In the genomic region with DNA sequence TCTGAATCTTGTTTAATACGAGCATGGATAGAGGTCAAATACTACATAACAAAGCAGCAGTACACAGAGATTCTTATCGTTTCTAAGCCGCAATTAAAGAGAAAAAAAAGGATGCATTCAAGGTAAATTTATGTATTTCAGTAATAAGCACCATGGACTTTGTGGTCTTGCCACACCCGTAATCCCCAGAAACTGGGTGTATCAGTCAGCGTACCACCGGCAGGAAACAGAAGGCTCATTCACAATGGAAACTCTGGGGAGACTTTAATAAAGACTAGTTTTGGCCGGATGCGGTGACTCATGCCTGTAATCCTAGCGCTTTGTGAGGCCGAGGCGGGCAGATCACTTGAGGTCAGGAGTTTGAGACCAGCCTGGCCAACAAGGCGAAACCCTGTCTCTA, we compare ENCODE assay signal across 1 cellular context.
A peak's percentile ranks its signal among the peaks of the same experiment; 100 is the strongest.
TF ChIP-seq lines count a peak whose summit lies in the region.

No MANE protein-coding gene starts in this region.

TF ChIP-seq in K562, 482 proteins besides CTCF, POLR2A, EP300 and RAD21 (continued from another document):
- TF ChIP-seq JUND (IDR thresholded peaks at IDR 0.05; ENCODE audit: borderline replicate concordance, low read depth, low read length) (peak; percentile 92), JUND (tag; IDR thresholded peaks at IDR 0.05; ENCODE audit: borderline replicate concordance, low read depth, low read length) (peak; percentile 85; the same call in 2 of the 3 replicates), GABPA (tag; conservative IDR thresholded peaks at IDR 0.05; ENCODE audit: low read depth) (peak; percentile 42; the same call in 1 of the 2 replicates), NFIC (IDR thresholded peaks at IDR 0.05) (no peak), ATF7 (IDR thresholded peaks at IDR 0.05) (peak; percentile 37; the same call in 1 of the 2 replicates), BCOR (IDR thresholded peaks at IDR 0.05) (peak; percentile 46; the same call in 1 of the 2 replicates), TBP (optimal IDR thresholded peaks at IDR 0.05; ENCODE audit: low read depth, low read length) (no peak), PHB2 (IDR thresholded peaks at IDR 0.05; ENCODE audit: low read depth) (no peak), SOX6 (IDR thresholded peaks at IDR 0.05) (peak; percentile 63; the same call in 1 of the 2 replicates), SLC30A9 (CRISPR knock-in tag; IDR thresholded peaks at IDR 0.05) (no peak), ZNF175 (CRISPR knock-in tag; IDR thresholded peaks at IDR 0.05; ENCODE audit: low read depth) (peak; percentile 43; the same call in 1 of the 2 replicates), SMARCA4 (IDR thresholded peaks at IDR 0.05) (peak; percentile 79), MTF1 (CRISPR knock-in tag; IDR thresholded peaks at IDR 0.05; ENCODE audit: borderline replicate concordance) (no peak), HDAC1 (IDR thresholded peaks at IDR 0.05) (no peak), MAZ (CRISPR knock-in tag; conservative IDR thresholded peaks at IDR 0.05 in 1 of 2, IDR thresholded peaks at IDR 0.05 in 1 of 2) (no peak), NFE2L1 (tag; IDR thresholded peaks at IDR 0.05; ENCODE audit: borderline replicate concordance, low read depth) (no peak), ETV1 (tag; conservative IDR thresholded peaks at IDR 0.05; ENCODE audit: low read depth) (peak; percentile 80), DPF2 (IDR thresholded peaks at IDR 0.05) (peak; percentile 84), EGR1 (conservative IDR thresholded peaks at IDR 0.05) (no peak), SMARCC2 (IDR thresholded peaks at IDR 0.05; ENCODE audit: low read depth) (0 out of 2 replicates have a peak, but pooled peaks have one; percentile 23), CXXC5 (CRISPR knock-in tag; IDR thresholded peaks at IDR 0.05) (peak; percentile 21; the same call in 1 of the 2 replicates), SMARCE1 (IDR thresholded peaks at IDR 0.05) (peak; percentile 80), ZNF134 (CRISPR knock-in tag; conservative IDR thresholded peaks at IDR 0.05) (no peak), HDAC6 (IDR thresholded peaks at IDR 0.05; ENCODE audit: low read depth, low read length) (no peak), SRSF1 (IDR thresholded peaks at IDR 0.05; ENCODE audit: low read depth, low read length) (no peak), BACH1 (tag; IDR thresholded peaks at IDR 0.05) (no peak)
- TF ChIP-seq, protein P1, sequence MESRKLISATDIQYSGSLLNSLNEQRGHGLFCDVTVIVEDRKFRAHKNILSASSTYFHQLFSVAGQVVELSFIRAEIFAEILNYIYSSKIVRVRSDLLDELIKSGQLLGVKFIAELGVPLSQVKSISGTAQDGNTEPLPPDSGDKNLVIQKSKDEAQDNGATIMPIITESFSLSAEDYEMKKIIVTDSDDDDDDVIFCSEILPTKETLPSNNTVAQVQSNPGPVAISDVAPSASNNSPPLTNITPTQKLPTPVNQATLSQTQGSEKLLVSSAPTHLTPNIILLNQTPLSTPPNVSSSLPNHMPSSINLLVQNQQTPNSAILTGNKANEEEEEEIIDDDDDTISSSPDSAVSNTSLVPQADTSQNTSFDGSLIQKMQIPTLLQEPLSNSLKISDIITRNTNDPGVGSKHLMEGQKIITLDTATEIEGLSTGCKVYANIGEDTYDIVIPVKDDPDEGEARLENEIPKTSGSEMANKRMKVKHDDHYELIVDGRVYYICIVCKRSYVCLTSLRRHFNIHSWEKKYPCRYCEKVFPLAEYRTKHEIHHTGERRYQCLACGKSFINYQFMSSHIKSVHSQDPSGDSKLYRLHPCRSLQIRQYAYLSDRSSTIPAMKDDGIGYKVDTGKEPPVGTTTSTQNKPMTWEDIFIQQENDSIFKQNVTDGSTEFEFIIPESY (CRISPR knock-in tag; IDR thresholded peaks at IDR 0.05) = peak; percentile 51; the same call in 1 of the 2 replicates
- TF ChIP-seq, protein P2, sequence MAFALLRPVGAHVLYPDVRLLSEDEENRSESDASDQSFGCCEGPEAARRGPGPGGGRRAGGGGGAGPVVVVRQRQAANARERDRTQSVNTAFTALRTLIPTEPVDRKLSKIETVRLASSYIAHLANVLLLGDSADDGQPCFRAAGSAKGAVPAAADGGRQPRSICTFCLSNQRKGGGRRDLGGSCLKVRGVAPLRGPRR (CRISPR knock-in tag; IDR thresholded peaks at IDR 0.05) = no peak
- TF ChIP-seq, protein P3, sequence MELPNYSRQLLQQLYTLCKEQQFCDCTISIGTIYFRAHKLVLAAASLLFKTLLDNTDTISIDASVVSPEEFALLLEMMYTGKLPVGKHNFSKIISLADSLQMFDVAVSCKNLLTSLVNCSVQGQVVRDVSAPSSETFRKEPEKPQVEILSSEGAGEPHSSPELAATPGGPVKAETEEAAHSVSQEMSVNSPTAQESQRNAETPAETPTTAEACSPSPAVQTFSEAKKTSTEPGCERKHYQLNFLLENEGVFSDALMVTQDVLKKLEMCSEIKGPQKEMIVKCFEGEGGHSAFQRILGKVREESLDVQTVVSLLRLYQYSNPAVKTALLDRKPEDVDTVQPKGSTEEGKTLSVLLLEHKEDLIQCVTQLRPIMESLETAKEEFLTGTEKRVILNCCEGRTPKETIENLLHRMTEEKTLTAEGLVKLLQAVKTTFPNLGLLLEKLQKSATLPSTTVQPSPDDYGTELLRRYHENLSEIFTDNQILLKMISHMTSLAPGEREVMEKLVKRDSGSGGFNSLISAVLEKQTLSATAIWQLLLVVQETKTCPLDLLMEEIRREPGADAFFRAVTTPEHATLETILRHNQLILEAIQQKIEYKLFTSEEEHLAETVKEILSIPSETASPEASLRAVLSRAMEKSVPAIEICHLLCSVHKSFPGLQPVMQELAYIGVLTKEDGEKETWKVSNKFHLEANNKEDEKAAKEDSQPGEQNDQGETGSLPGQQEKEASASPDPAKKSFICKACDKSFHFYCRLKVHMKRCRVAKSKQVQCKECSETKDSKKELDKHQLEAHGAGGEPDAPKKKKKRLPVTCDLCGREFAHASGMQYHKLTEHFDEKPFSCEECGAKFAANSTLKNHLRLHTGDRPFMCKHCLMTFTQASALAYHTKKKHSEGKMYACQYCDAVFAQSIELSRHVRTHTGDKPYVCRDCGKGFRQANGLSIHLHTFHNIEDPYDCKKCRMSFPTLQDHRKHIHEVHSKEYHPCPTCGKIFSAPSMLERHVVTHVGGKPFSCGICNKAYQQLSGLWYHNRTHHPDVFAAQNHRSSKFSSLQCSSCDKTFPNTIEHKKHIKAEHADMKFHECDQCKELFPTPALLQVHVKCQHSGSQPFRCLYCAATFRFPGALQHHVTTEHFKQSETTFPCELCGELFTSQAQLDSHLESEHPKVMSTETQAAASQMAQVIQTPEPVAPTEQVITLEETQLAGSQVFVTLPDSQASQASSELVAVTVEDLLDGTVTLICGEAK (IDR thresholded peaks at IDR 0.05) = peak; percentile 37
- TF ChIP-seq, protein P3 (CRISPR knock-in tag; IDR thresholded peaks at IDR 0.05) = no peak
- TF ChIP-seq, protein P4, sequence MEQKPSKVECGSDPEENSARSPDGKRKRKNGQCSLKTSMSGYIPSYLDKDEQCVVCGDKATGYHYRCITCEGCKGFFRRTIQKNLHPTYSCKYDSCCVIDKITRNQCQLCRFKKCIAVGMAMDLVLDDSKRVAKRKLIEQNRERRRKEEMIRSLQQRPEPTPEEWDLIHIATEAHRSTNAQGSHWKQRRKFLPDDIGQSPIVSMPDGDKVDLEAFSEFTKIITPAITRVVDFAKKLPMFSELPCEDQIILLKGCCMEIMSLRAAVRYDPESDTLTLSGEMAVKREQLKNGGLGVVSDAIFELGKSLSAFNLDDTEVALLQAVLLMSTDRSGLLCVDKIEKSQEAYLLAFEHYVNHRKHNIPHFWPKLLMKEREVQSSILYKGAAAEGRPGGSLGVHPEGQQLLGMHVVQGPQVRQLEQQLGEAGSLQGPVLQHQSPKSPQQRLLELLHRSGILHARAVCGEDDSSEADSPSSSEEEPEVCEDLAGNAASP (IDR thresholded peaks at IDR 0.05) = peak; percentile 43; the same call in 1 of the 2 replicates
- TF ChIP-seq, protein P5, sequence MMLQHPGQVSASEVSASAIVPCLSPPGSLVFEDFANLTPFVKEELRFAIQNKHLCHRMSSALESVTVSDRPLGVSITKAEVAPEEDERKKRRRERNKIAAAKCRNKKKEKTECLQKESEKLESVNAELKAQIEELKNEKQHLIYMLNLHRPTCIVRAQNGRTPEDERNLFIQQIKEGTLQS (IDR thresholded peaks at IDR 0.05) = peak; percentile 93
- TF ChIP-seq, protein P5 (CRISPR knock-in tag; conservative IDR thresholded peaks at IDR 0.05) = no peak
- TF ChIP-seq, protein P6, sequence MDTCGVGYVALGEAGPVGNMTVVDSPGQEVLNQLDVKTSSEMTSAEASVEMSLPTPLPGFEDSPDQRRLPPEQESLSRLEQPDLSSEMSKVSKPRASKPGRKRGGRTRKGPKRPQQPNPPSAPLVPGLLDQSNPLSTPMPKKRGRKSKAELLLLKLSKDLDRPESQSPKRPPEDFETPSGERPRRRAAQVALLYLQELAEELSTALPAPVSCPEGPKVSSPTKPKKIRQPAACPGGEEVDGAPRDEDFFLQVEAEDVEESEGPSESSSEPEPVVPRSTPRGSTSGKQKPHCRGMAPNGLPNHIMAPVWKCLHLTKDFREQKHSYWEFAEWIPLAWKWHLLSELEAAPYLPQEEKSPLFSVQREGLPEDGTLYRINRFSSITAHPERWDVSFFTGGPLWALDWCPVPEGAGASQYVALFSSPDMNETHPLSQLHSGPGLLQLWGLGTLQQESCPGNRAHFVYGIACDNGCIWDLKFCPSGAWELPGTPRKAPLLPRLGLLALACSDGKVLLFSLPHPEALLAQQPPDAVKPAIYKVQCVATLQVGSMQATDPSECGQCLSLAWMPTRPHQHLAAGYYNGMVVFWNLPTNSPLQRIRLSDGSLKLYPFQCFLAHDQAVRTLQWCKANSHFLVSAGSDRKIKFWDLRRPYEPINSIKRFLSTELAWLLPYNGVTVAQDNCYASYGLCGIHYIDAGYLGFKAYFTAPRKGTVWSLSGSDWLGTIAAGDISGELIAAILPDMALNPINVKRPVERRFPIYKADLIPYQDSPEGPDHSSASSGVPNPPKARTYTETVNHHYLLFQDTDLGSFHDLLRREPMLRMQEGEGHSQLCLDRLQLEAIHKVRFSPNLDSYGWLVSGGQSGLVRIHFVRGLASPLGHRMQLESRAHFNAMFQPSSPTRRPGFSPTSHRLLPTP (IDR thresholded peaks at IDR 0.05; ENCODE audit: borderline replicate concordance, extremely low read depth, insufficient read length) = no peak
- TF ChIP-seq, protein P7, sequence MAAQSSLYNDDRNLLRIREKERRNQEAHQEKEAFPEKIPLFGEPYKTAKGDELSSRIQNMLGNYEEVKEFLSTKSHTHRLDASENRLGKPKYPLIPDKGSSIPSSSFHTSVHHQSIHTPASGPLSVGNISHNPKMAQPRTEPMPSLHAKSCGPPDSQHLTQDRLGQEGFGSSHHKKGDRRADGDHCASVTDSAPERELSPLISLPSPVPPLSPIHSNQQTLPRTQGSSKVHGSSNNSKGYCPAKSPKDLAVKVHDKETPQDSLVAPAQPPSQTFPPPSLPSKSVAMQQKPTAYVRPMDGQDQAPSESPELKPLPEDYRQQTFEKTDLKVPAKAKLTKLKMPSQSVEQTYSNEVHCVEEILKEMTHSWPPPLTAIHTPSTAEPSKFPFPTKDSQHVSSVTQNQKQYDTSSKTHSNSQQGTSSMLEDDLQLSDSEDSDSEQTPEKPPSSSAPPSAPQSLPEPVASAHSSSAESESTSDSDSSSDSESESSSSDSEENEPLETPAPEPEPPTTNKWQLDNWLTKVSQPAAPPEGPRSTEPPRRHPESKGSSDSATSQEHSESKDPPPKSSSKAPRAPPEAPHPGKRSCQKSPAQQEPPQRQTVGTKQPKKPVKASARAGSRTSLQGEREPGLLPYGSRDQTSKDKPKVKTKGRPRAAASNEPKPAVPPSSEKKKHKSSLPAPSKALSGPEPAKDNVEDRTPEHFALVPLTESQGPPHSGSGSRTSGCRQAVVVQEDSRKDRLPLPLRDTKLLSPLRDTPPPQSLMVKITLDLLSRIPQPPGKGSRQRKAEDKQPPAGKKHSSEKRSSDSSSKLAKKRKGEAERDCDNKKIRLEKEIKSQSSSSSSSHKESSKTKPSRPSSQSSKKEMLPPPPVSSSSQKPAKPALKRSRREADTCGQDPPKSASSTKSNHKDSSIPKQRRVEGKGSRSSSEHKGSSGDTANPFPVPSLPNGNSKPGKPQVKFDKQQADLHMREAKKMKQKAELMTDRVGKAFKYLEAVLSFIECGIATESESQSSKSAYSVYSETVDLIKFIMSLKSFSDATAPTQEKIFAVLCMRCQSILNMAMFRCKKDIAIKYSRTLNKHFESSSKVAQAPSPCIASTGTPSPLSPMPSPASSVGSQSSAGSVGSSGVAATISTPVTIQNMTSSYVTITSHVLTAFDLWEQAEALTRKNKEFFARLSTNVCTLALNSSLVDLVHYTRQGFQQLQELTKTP (IDR thresholded peaks at IDR 0.05; ENCODE audit: low read depth in 1 of 2, partially characterized antibody in 2 of 2) = no peak
- TF ChIP-seq, protein P8, sequence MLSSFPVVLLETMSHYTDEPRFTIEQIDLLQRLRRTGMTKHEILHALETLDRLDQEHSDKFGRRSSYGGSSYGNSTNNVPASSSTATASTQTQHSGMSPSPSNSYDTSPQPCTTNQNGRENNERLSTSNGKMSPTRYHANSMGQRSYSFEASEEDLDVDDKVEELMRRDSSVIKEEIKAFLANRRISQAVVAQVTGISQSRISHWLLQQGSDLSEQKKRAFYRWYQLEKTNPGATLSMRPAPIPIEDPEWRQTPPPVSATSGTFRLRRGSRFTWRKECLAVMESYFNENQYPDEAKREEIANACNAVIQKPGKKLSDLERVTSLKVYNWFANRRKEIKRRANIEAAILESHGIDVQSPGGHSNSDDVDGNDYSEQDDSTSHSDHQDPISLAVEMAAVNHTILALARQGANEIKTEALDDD (IDR thresholded peaks at IDR 0.05) = peak; percentile 79
